18 cellular contexts compared by ENCODE assay signal in genomic region chr3:152623286-152623685, GRCh38.
DNase-seq lines count a peak whose midpoint lies in the region; ATAC-seq, FAIRE-seq and TF ChIP-seq lines count a peak whose summit lies in the region.
"Had no signal": no experiment of that assay in that cellular context is flagged by ENCODE, and none has a peak within 500 bp of the region (broad histone marks: within the 10 kb centered on the region; RNA-seq: fewer than 3 reads in every experiment).

No MANE protein-coding gene starts in this region.

- no peak for DNase-seq in Right ventricle myocardium superior
- DNase-seq in left ventricle myocardium superior, result no peak
- no peak for DNase-seq in K562 (ENCODE audit: extremely low read depth in 1 of 4, low spot score in 3 of 4)
- DNase-seq in midbrain (lab: John Stamatoyannopoulos, UW), result peak; percentile 12
- no peak for DNase-seq in SW 1271 (lab: John Stamatoyannopoulos, UW)
- no peak for DNase-seq in NCI-H2107 (lab: John Stamatoyannopoulos, UW)
- DNase-seq in GM19238 (ENCODE audit: insufficient read length, low spot score), result no peak
- DNase-seq: BE2C; Calu3; CD4-positive, alpha-beta T cell; HCEC 1CT; NCI-H1417 treated with DMSO at 0.1 percent for 48 hours; NCI-H2029; NCI-H2171 treated with DMSO at 0.1 percent for 48 hours; NCI-H82; PC-9 had no signal

- in situ Hi-C loops in K562 (cut with MboI), result no loop called here

- no peak for TF ChIP-seq EP300 in K562 (IDR thresholded peaks at IDR 0.05; ENCODE audit: low read length)

- intact Hi-C loops in Right ventricle myocardium superior (cut with DNase I), result no loop called here
- intact Hi-C loops in left ventricle myocardium superior (cut with micrococcal nuclease), result no loop called here
- intact Hi-C loops in K562 (cut with micrococcal nuclease), result no loop called here

- no peak overlapping the region for H3K4me3 ChIP-seq in K562
- H3K4me3 ChIP-seq: PC-9 had no signal

- POLR2A ChIA-PET in K562 (lab: Yijun Ruan, JAX), result no interaction called here

- FAIRE-seq in K562 (lab: Jason Lieb, UNC), result no peak

- no peaks in the 10 kb centered on the region for H3K9me3 ChIP-seq in K562 (replicated peaks; ENCODE audit: control insufficient read depth, insufficient read depth, low read depth, low read length)
- H3K9me3 ChIP-seq: BE2C had no signal

- no peaks in the 10 kb centered on the region for H4K20me1 ChIP-seq in K562 (replicated peaks; ENCODE audit: control insufficient read depth, insufficient read depth, low read length)

- no peak overlapping the region for H3K27ac ChIP-seq in K562 (ENCODE audit: extremely low read depth, low read depth, low read length)
- H3K27ac ChIP-seq: 22Rv1, PC-9 had no signal

- H3K79me2 ChIP-seq in K562 (ENCODE audit: control insufficient read depth, insufficient read depth, low read length), result no peaks in the 10 kb centered on the region

- ATAC-seq in Right ventricle myocardium superior (ENCODE audit: poor library complexity) (peak; percentile 43), left ventricle myocardium superior (no peak), K562 (no peak), HG03097 (IDR thresholded peaks at IDR 0.05; ENCODE audit: low FRiP score, unreplicated experiment) (no peak)

- H3K4me2 ChIP-seq in K562 (ENCODE audit: insufficient read depth, low read length), result no peak overlapping the region
- H3K4me2 ChIP-seq: PC-9 had no signal

- no peak for TF ChIP-seq CTCF in K562 (IDR thresholded peaks at IDR 0.05 in 2 of 3, conservative IDR thresholded peaks at IDR 0.05 in 1 of 3; ENCODE audit: insufficient read depth in 2 of 3, low read depth in 1 of 3, low read length in 3 of 3)

- WGBS in K562 (ENCODE audit: insufficient coverage, low coverage, missing lambda C conversion rate), result 35% methylated on average over 2 of the region's 2 CpGs

- H3K9ac ChIP-seq in K562 (ENCODE audit: insufficient read depth in 1 of 2, low read depth in 2 of 2, low read length in 2 of 2), result no peak overlapping the region

- 0 out of 2 replicates have a peak overlapping the region, but pooled peaks have one; percentile 28 for H2AFZ ChIP-seq in K562 (ENCODE audit: low read depth, low read length)
- H2AFZ ChIP-seq: PC-9 had no signal

- H3K27me3 ChIP-seq in K562 (ENCODE audit: control insufficient read depth in 2 of 2, insufficient read depth in 2 of 2, low read length in 2 of 2), result no peaks in the 10 kb centered on the region
- H3K27me3 ChIP-seq: BE2C had no signal

- no peaks in the 10 kb centered on the region; a peak in 1 of 5 replicates for H3K4me1 ChIP-seq in K562 (replicated peaks in 1 of 2; ENCODE audit: control insufficient read depth in 2 of 2, insufficient read depth in 2 of 2, low read length in 2 of 2)
- H3K4me1 ChIP-seq: BE2C had no signal

- BruUV-seq in K562 (replicated peaks; lab: Mats Ljungman, UMichigan), result no TSS peak

- TF ChIP-seq POLR2A in K562 (conservative IDR thresholded peaks at IDR 0.05), result no peak

- CTCF ChIA-PET in K562 (lab: Yijun Ruan, JAX; ENCODE audit: low intra/inter-chr PET ratio), result no interaction called here

- TF ChIP-seq RAD21 in K562 (CRISPR knock-in tag; conservative IDR thresholded peaks at IDR 0.05 in 1 of 2, IDR thresholded peaks at IDR 0.05 in 1 of 2), result no peak

- no peaks in the 10 kb centered on the region for H3K36me3 ChIP-seq in K562 (ENCODE audit: control insufficient read depth, insufficient read depth, low read length)
- H3K36me3 ChIP-seq: BE2C had no signal

- H3K9me1 ChIP-seq in K562 (ENCODE audit: control insufficient read depth, insufficient read depth, low read length), result no peaks in the 10 kb centered on the region

TF ChIP-seq in K562, 482 proteins besides CTCF, POLR2A, EP300 and RAD21:
- TF ChIP-seq GTF3C2 (IDR thresholded peaks at IDR 0.05; ENCODE audit: borderline replicate concordance, extremely low read depth, insufficient read length) (no peak), PPARD (CRISPR knock-in tag; IDR thresholded peaks at IDR 0.05) (no peak), KAT2B (IDR thresholded peaks at IDR 0.05; ENCODE audit: low read depth, low read length) (no peak), NFE2 (IDR thresholded peaks at IDR 0.05; ENCODE audit: low read depth) (no peak), THAP7 (CRISPR knock-in tag; IDR thresholded peaks at IDR 0.05) (no peak), MTA3 (IDR thresholded peaks at IDR 0.05; ENCODE audit: borderline replicate concordance) (no peak), SMC3 (conservative IDR thresholded peaks at IDR 0.05; ENCODE audit: insufficient read depth, low read depth, low read length) (no peak), HES1 (IDR thresholded peaks at IDR 0.05; ENCODE audit: low read depth) (no peak)
TF ChIP-seq in K562: peak in this region for 0.
